In the genomic region with DNA sequence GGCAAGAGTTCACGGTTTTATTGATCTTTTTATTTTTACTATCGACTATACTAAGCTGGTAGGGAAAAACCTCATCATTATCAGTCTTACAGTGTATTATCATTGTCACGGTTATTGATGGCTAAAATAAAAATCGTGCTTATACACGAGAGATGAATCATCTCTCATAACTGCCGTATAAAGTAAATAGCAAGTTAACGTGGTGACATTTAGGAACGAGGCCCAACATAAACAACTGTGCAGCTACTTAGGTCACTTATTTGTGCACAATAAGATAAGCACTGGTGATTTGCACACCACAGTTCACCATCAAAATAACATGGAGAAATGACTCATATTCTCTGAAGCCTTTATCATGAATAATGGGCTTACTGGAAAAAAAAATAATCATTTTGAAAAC, we compare ENCODE assay signal across 32 cellular contexts.
DNase-seq lines count a peak whose midpoint lies in the region; ATAC-seq and TF ChIP-seq lines count a peak whose summit lies in the region.
"Had no signal": no experiment of that assay in that cellular context is flagged by ENCODE, and none has a peak within 500 bp of the region (broad histone marks: within the 10 kb centered on the region; RNA-seq: fewer than 3 reads in every experiment).

No MANE protein-coding gene starts in this region.

- H3K36me3 ChIP-seq in breast epithelium = no peaks in the 10 kb centered on the region
- no peaks in the 10 kb centered on the region for H3K36me3 ChIP-seq in fibroblast of lung (ENCODE audit: control insufficient read depth, insufficient read depth, low read length)
- H3K36me3 ChIP-seq: Peyer's patch, suprapubic skin, upper lobe of right lung had no signal

- H3K27ac Mint-ChIP-seq in MCF 10A (ENCODE audit: low read depth, unreplicated experiment) = no peak overlapping the region
- H3K27ac Mint-ChIP-seq: activated naive CD4-positive, alpha-beta T cell treated with anti-CD3 and anti-CD28 coated beads, Interleukin-2, amount 50 U/mL, for 72 hours; CD4-positive, alpha-beta memory T cell; effector memory CD8-positive, alpha-beta T cell; T-helper 2 cell treated with Interferon-gamma antibody and Interleukin-4, amounts not matched to agents 5 μg/mL and 100 μg/mL, for 36 hours had no signal

- intact Hi-C loops in MCF 10A (cut with micrococcal nuclease) (no loop called here), breast epithelium (cut with DNase I; ENCODE audit: low total_unique reads) (no loop called here), Right ventricle myocardium superior (cut with DNase I) (no loop called here)

- DNase-seq in MCF 10A (ENCODE audit: unreplicated experiment) (peak; percentile 11), breast epithelium (ENCODE audit: low spot score in 2 of 2) (no peak), RPMI7951 (ENCODE audit: low read depth) (peak; percentile 27), fibroblast of lung (ENCODE audit: low read depth in 2 of 2) (peak; percentile 93), NCI-H187 (lab: John Stamatoyannopoulos, UW) (no peak), Right ventricle myocardium superior (no peak), NCI-H1105 treated with DMSO at 0.1 percent for 48 hours (lab: John Stamatoyannopoulos, UW) (no peak)
- DNase-seq: 8988T; activated CD4-positive, alpha-beta T cell treated with anti-CD3 and anti-CD28 coated beads for 48 hours; activated effector memory CD4-positive, alpha-beta T cell treated with Interleukin-2 at 50 U/mL for 16 hours; CD4-positive, alpha-beta memory T cell; central memory CD4-positive, alpha-beta T cell; effector memory CD8-positive, alpha-beta T cell; foreskin keratinocyte; head of caudate nucleus; left ventricle myocardium superior; mesendoderm; NCI-H1436 treated with DMSO at 0.1 percent for 48 hours; NCI-H2107; NCI-H345; Peyer's patch; SIG-M5; stimulated activated naive CD4-positive, alpha-beta T cell treated with Interleukin-2 at 50 U/mL for 16 hours; upper lobe of right lung had no signal

- no peaks in the 10 kb centered on the region for H3K9me3 ChIP-seq in breast epithelium
- H3K9me3 ChIP-seq in fibroblast of lung (ENCODE audit: control insufficient read depth, insufficient read depth, low read depth, low read length) = no peaks in the 10 kb centered on the region
- H3K9me3 ChIP-seq: Peyer's patch, suprapubic skin, upper lobe of right lung had no signal

- no peak overlapping the region for H3K4me3 Mint-ChIP-seq in MCF 10A (ENCODE audit: unreplicated experiment)
- H3K4me3 Mint-ChIP-seq: CD4-positive, alpha-beta memory T cell; effector memory CD8-positive, alpha-beta T cell; neural crest cell; T-helper 2 cell treated with Interferon-gamma antibody and Interleukin-4, amounts not matched to agents 5 μg/mL and 100 μg/mL, for 36 hours had no signal

- ATAC-seq in Right ventricle myocardium superior (ENCODE audit: poor library complexity) (no peak), GM21576 (IDR thresholded peaks at IDR 0.05; ENCODE audit: unreplicated experiment) (no peak)
- ATAC-seq: activated naive CD4-positive, alpha-beta T cell treated with anti-CD3 and anti-CD28 coated beads, Interleukin-2, amount 50 U/mL, for 72 hours; effector memory CD8-positive, alpha-beta T cell; foreskin keratinocyte; left ventricle myocardium superior; upper lobe of right lung had no signal

- H3K4me3 ChIP-seq in breast epithelium = no peak overlapping the region
- no peak overlapping the region for H3K4me3 ChIP-seq in fibroblast of lung (replicated peaks in 1 of 4; ENCODE audit: control extremely low read depth in 1 of 4, insufficient read depth in 1 of 4, low read depth in 3 of 4, low read length in 4 of 4)
- H3K4me3 ChIP-seq: Peyer's patch, smooth muscle cell, suprapubic skin, upper lobe of right lung had no signal

- no TSS peak for BruUV-seq in MCF 10A (replicated peaks; lab: Mats Ljungman, UMichigan)

- H3K27me3 ChIP-seq in breast epithelium (no peaks in the 10 kb centered on the region), fibroblast of lung (ENCODE audit: control insufficient read depth, insufficient read depth, low read length) (no peaks in the 10 kb centered on the region)
- H3K27me3 ChIP-seq: Peyer's patch, suprapubic skin, upper lobe of right lung had no signal

- TF ChIP-seq POLR2A in breast epithelium (IDR thresholded peaks at IDR 0.05) = no peak

- no peaks in the 10 kb centered on the region for H3K27me3 Mint-ChIP-seq in MCF 10A (ENCODE audit: insufficient read depth, unreplicated experiment)
- H3K27me3 Mint-ChIP-seq: CD4-positive, alpha-beta memory T cell; effector memory CD8-positive, alpha-beta T cell had no signal

- no peak overlapping the region for H3K4me2 ChIP-seq in fibroblast of lung (ENCODE audit: extremely low read depth, insufficient read depth, low read length)
- H3K4me2 ChIP-seq: smooth muscle cell had no signal

- H2AFZ ChIP-seq in fibroblast of lung (ENCODE audit: low read length) = no peak overlapping the region

- H3K4me1 Mint-ChIP-seq in MCF 10A (ENCODE audit: insufficient read depth, unreplicated experiment) = no peaks in the 10 kb centered on the region
- H3K4me1 Mint-ChIP-seq: CD4-positive, alpha-beta memory T cell had no signal

- H3K9me3 Mint-ChIP-seq in MCF 10A (ENCODE audit: unreplicated experiment) = no peaks in the 10 kb centered on the region
- H3K9me3 Mint-ChIP-seq: neural crest cell had no signal

- CTCF ChIA-PET in MCF 10A (lab: Yijun Ruan, JAX) = no interaction called here

- no peaks in the 10 kb centered on the region for H3K4me1 ChIP-seq in breast epithelium
- H3K4me1 ChIP-seq in fibroblast of lung (ENCODE audit: control insufficient read depth, extremely low read depth, insufficient read depth, low read length) = no peaks in the 10 kb centered on the region
- H3K4me1 ChIP-seq: foreskin keratinocyte, Peyer's patch, suprapubic skin, upper lobe of right lung had no signal

- H3K36me3 Mint-ChIP-seq in MCF 10A (ENCODE audit: insufficient read depth, unreplicated experiment) = no peaks in the 10 kb centered on the region
- H3K36me3 Mint-ChIP-seq: CD4-positive, alpha-beta memory T cell had no signal

- no peak for TF ChIP-seq CTCF in MCF 10A (IDR thresholded peaks at IDR 0.05; ENCODE audit: unreplicated experiment)
- TF ChIP-seq CTCF in breast epithelium (IDR thresholded peaks at IDR 0.05) = no peak
- TF ChIP-seq CTCF in fibroblast of lung (conservative IDR thresholded peaks at IDR 0.05 in 1 of 2, IDR thresholded peaks at IDR 0.05 in 1 of 2; ENCODE audit: low read depth in 1 of 2, low read length in 2 of 2) = no peak

- H3K27ac ChIP-seq in breast epithelium (no peak overlapping the region), fibroblast of lung (ENCODE audit: insufficient read depth, low read length) (no peak overlapping the region)
- H3K27ac ChIP-seq: foreskin keratinocyte, HL-60, Peyer's patch, suprapubic skin, upper lobe of right lung, VCaP had no signal

- POLR2A ChIA-PET in MCF 10A (lab: Yijun Ruan, JAX) = no interaction called here

- no peaks in the 10 kb centered on the region for H4K20me1 ChIP-seq in fibroblast of lung (ENCODE audit: control insufficient read depth, extremely low read depth, insufficient read depth, low read length)

- H3K79me2 ChIP-seq in fibroblast of lung (ENCODE audit: control insufficient read depth, insufficient read depth, low read length) = no peaks in the 10 kb centered on the region

- H3K9ac ChIP-seq in fibroblast of lung (ENCODE audit: insufficient read depth, low read length) = no peak overlapping the region

Comparison
In these comparisons a context has a peak if more than half of its experiments do, and no peak if none do; other contexts are left out.
1. DNase-seq: peak in MCF 10A (single experiment), RPMI7951 (single experiment) and fibroblast of lung (2 of 2); none in breast epithelium (0 of 2), NCI-H187 (0 of 2), Right ventricle myocardium superior (single experiment) and NCI-H1105 treated with DMSO at 0.1 percent for 48 hours (single experiment).